ENCODE assay signal across 14 cellular contexts in the genomic region with DNA sequence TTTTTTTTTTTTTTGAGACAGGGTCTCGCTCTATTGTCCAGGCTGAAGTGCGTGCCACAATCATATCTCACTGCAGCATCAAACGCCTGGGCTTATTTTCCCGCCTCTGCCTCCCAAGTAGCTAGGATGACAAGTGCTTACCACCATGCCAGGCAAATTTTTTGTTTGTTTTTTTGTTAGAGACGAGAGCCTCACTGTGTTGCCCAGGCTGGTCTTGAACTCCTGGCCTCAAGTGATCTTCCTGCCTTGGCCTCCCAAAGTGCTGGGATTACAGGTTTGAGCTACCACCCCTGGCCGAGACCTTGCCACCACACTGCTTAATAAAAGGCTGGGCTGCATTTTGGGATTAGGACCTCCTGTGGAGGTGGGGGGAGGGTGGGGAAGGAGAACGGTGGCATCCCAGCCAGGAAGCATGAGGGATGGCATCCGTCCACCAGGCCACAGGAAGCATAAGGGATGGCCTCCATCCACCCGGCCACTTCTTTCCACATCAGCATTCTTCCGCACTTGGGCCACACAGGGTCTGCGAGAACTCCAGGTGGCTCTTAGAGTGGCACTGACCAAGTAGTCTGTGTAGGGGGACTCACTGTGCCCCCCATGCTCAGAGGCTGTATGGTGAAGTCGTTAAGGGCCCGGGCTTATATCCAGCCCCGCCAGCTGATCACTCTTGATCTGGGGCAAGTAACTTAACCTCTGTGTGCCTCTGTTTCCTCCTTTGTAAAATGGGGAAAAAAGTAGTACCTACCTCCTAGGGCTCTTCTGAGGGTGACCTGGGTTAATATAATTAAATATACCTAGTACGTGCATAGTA.
A peak's percentile ranks its signal among the peaks of the same experiment; 100 is the strongest.
DNase-seq lines count a peak whose midpoint lies in the region; ATAC-seq and TF ChIP-seq lines count a peak whose summit lies in the region.
"Had no signal": no experiment of that assay in that cellular context is flagged by ENCODE, and none has a peak within 500 bp of the region (broad histone marks: within the 10 kb centered on the region; RNA-seq: fewer than 3 reads in every experiment).

No MANE protein-coding gene starts in this region.

- H3K4me1 Mint-ChIP-seq in WTC11 (peaks cover 75% of the 10 kb centered on the region), neural crest cell (peaks cover 71% of the 10 kb centered on the region)

- intact Hi-C loops in dorsolateral prefrontal cortex (cut with DNase I) (no loop called here), PC-9 (cut with micrococcal nuclease; ENCODE audit: unreplicated experiment) (no loop called here)

- DNase-seq in H7 (peak; percentile 61), WTC11 (ENCODE audit: low spot score) (no peak), neural crest cell (ENCODE audit: low read depth, low spot score) (no peak), dorsolateral prefrontal cortex (no peak), NCI-H524 treated with DMSO at 0.1 percent for 48 hours (lab: John Stamatoyannopoulos, UW) (no peak), activated gamma-delta T cell (lab: John Stamatoyannopoulos, UW) (no peak), PC-9 (no peak)
- DNase-seq: CD8-positive, alpha-beta memory T cell; MG63; NCI-H1105; NCI-H82; SIG-M5 had no signal

- H3K36me3 ChIP-seq in BLaER1 (peaks cover 73% of the 10 kb centered on the region), H7 (replicated peaks; ENCODE audit: control insufficient read depth, insufficient read depth, low read length) (no peaks in the 10 kb centered on the region), PC-9 (ENCODE audit: low read depth) (no peaks in the 10 kb centered on the region)

- peak overlapping the region; percentile 32; the same call in 1 of the 2 replicates for H3K27ac Mint-ChIP-seq in WTC11
- H3K27ac Mint-ChIP-seq in neural crest cell (ENCODE audit: unreplicated experiment) = peak overlapping the region; percentile 23

- peak overlapping the region; percentile 82 for H3K4me2 ChIP-seq in BLaER1
- no peak overlapping the region for H3K4me2 ChIP-seq in PC-9

- CTCF ChIA-PET in WTC11 (lab: Charles Lee) = interaction anchor here (0.6 to 1.6 kb wide), 3 partner anchors 8 to 330 kb away, joined by 3 to 5 read pairs (median 4); no protein-coding TSS in a partner anchor
- CTCF ChIA-PET in PC-9 (lab: Charles Lee) = no interaction called here

- no TSS peak for BruUV-seq in PC-9 (replicated peaks; lab: Mats Ljungman, UMichigan)

- no peaks in the 10 kb centered on the region for H3K27me3 Mint-ChIP-seq in WTC11 (ENCODE audit: low read depth)
- no peaks in the 10 kb centered on the region for H3K27me3 Mint-ChIP-seq in neural crest cell (ENCODE audit: low read depth)
- H3K27me3 Mint-ChIP-seq: B cell; CD8-positive, alpha-beta memory T cell had no signal

- H3K27ac ChIP-seq in BLaER1 (peak overlapping the region; percentile 56), dorsolateral prefrontal cortex (peak overlapping the region in 5 of 59 donors; percentile 22 to 60 (median 45)), PC-9 (no peak overlapping the region)

- no peaks in the 10 kb centered on the region for H3K9me2 ChIP-seq in PC-9 (ENCODE audit: insufficient read depth)

- H3K4me1 ChIP-seq in BLaER1 = peaks cover 100% of the 10 kb centered on the region
- H3K4me1 ChIP-seq in PC-9 (replicated peaks; ENCODE audit: insufficient read depth) = no peaks in the 10 kb centered on the region

- TF ChIP-seq CTCF in WTC11 (IDR thresholded peaks at IDR 0.05) (no peak), neural crest cell (conservative IDR thresholded peaks at IDR 0.05) (no peak), dorsolateral prefrontal cortex (IDR thresholded peaks at IDR 0.05 in 54 of 56, conservative IDR thresholded peaks at IDR 0.05 in 2 of 56; ENCODE audit: low read depth in 1 of 56, partially characterized antibody in 56 of 56) (no peak), PC-9 (conservative IDR thresholded peaks at IDR 0.05) (no peak)

- POLR2A ChIA-PET in WTC11 (lab: Charles Lee) = no interaction called here
- POLR2A ChIA-PET in PC-9 (lab: Charles Lee; ENCODE audit: unreplicated experiment) = interaction anchor here (0.7 kb wide), 1 partner anchor 40 kb away, joined by 3 read pairs; no protein-coding TSS in a partner anchor

- H3K9ac ChIP-seq in BLaER1 = peak overlapping the region; percentile 28; the same call in 1 of the 2 replicates

- H3K9me3 ChIP-seq in BLaER1 = no peaks in the 10 kb centered on the region
- no peaks in the 10 kb centered on the region for H3K9me3 ChIP-seq in PC-9 (ENCODE audit: insufficient read depth, low read depth)
- H3K9me3 ChIP-seq: MG63 had no signal

- H3K4me3 ChIP-seq in BLaER1 (no peak overlapping the region), H7 (ENCODE audit: insufficient read depth, low read depth, low read length) (no peak overlapping the region), dorsolateral prefrontal cortex (no peak overlapping the region), PC-9 (no peak overlapping the region)
- H3K4me3 ChIP-seq: MG63 had no signal

- H4K20me1 ChIP-seq in BLaER1 = peaks cover 100% of the 10 kb centered on the region
- peaks cover 10% of the 10 kb centered on the region; the same call in 1 of the 2 replicates for H4K20me1 ChIP-seq in PC-9 (ENCODE audit: insufficient read depth)

- H3F3A ChIP-seq in PC-9 (ENCODE audit: insufficient read depth, low read depth) = no peaks in the 10 kb centered on the region

- H3K79me2 ChIP-seq in PC-9 (ENCODE audit: low read depth) = peaks cover 11% of the 10 kb centered on the region; the same call in 1 of the 2 replicates

- no peaks in the 10 kb centered on the region for H3K27me3 ChIP-seq in BLaER1
- no peaks in the 10 kb centered on the region for H3K27me3 ChIP-seq in H7 (ENCODE audit: control insufficient read depth, insufficient read depth, low read length)
- H3K27me3 ChIP-seq in dorsolateral prefrontal cortex = no peaks in the 10 kb centered on the region
- no peaks in the 10 kb centered on the region for H3K27me3 ChIP-seq in PC-9 (ENCODE audit: insufficient read depth, low read depth)
- H3K27me3 ChIP-seq: MG63 had no signal

- no peak; the same call in 1 of the 2 replicates for ATAC-seq in WTC11

- H3K4me3 Mint-ChIP-seq in WTC11 = no peak overlapping the region
- H3K4me3 Mint-ChIP-seq in neural crest cell = no peak overlapping the region
- H3K4me3 Mint-ChIP-seq: B cell; CD8-positive, alpha-beta memory T cell had no signal

- no peak overlapping the region for H2AFZ ChIP-seq in PC-9

- H3K9me3 Mint-ChIP-seq in WTC11 (no peaks in the 10 kb centered on the region), neural crest cell (no peaks in the 10 kb centered on the region)
- H3K9me3 Mint-ChIP-seq: CD8-positive, alpha-beta memory T cell had no signal

- no peaks in the 10 kb centered on the region for H3K36me3 Mint-ChIP-seq in WTC11
- no peaks in the 10 kb centered on the region for H3K36me3 Mint-ChIP-seq in neural crest cell (ENCODE audit: low read depth)

TF ChIP-seq in WTC11, 78 proteins besides CTCF, POLR2A, EP300 and RAD21:
- TF ChIP-seq CREM (CRISPR knock-in tag; IDR thresholded peaks at IDR 0.05) = no peak
- TF ChIP-seq ZNF121 (CRISPR knock-in tag; IDR thresholded peaks at IDR 0.05) = peak; percentile 80; the same call in 1 of the 2 replicates
